31 cellular contexts compared by ENCODE assay signal in genomic region chr2:141068053-141068682, GRCh38.
"Had no signal": no experiment of that assay in that cellular context is flagged by ENCODE, and none has a peak within 500 bp of the region (broad histone marks: within the 10 kb centered on the region; RNA-seq: fewer than 3 reads in every experiment).

No MANE protein-coding gene starts in this region.

- H3K36me3 ChIP-seq: gastroesophageal sphincter, pancreas, prostate gland, stomach, suprapubic skin, tibial nerve had no signal

- H3K9me3 ChIP-seq: gastroesophageal sphincter, pancreas, prostate gland, stomach, suprapubic skin, tibial nerve had no signal

- DNase-seq: activated CD4-positive, alpha-beta memory T cell treated with anti-CD3 and anti-CD28 coated beads for 36 hours; activated CD4-positive, alpha-beta T cell treated with anti-CD3 and anti-CD28 coated beads, Interleukin-2, amount 10 ng/mL, durations not matched to agents 24 days and 14 days; activated CD4-positive, CD25-positive, alpha-beta regulatory T cell treated with anti-CD3 and anti-CD28 coated beads, Interleukin-2, amount 50 U/mL, for 72 hours; activated CD8-positive, alpha-beta memory T cell treated with anti-CD3 and anti-CD28 coated beads, Interleukin-2, amount 50 U/mL, for 48 hours; activated gamma-delta T cell treated with Interleukin-2 at 50 U/mL for 16 hours; activated naive CD8-positive, alpha-beta T cell treated with anti-CD3 and anti-CD28 coated beads, Interleukin-2, amount 50 U/mL, for 24 hours; activated T-cell treated with anti-CD3 and anti-CD28 coated beads, Interleukin-2, amount 50 U/mL, for 24 hours; caudate nucleus; cortex of kidney; effector memory CD8-positive, alpha-beta T cell; hippocampal formation; immature natural killer cell; kidney; midbrain; naive thymus-derived CD4-positive, alpha-beta T cell; nucleus accumbens; retina; stimulated activated CD4-positive, alpha-beta T cell treated with anti-CD3 and anti-CD28 coated beads, Interleukin-1b, Interleukin-23, amount 100 ng/mL, for 48 hours; stimulated activated CD4-positive, alpha-beta T cell treated with anti-CD3 and anti-CD28 coated beads, Interleukin-4, amount 100 ng/mL, for 4 hours; stimulated activated CD8-positive, alpha-beta memory T cell treated with anti-CD3 and anti-CD28 coated beads, Interleukin-4, amount 100 ng/mL, for 48 hours; stimulated activated naive B cell treated with anti-CD40 and anti-IgM and Interleukin-4, amounts not matched to agents 10 μg/mL and 1 μg/mL and 100 μg/mL, for 72 hours; stomach had no signal

- H3K4me3 ChIP-seq: gastroesophageal sphincter, pancreas, prostate gland, smooth muscle cell, stomach, suprapubic skin, tibial nerve had no signal

- H3K4me2 ChIP-seq: smooth muscle cell had no signal

- H3K9me3 Mint-ChIP-seq: activated CD4-positive, alpha-beta T cell treated with anti-CD3 and anti-CD28 coated beads, Interleukin-2, amount 10 ng/mL, durations not matched to agents 24 days and 14 days; activated T-cell treated with anti-CD3 and anti-CD28 coated beads, Interleukin-2, amount 50 U/mL, for 24 hours; stimulated activated naive B cell treated with anti-CD40 and anti-IgM and Interleukin-4, amounts not matched to agents 10 μg/mL and 1 μg/mL and 100 μg/mL, for 72 hours had no signal

- H3K27ac Mint-ChIP-seq: activated CD4-positive, alpha-beta memory T cell treated with anti-CD3 and anti-CD28 coated beads for 36 hours; activated CD4-positive, alpha-beta T cell treated with anti-CD3 and anti-CD28 coated beads, Interleukin-2, amount 10 ng/mL, durations not matched to agents 24 days and 14 days; activated naive CD4-positive, alpha-beta T cell treated with anti-CD3 and anti-CD28 coated beads, Interleukin-2, amount 50 U/mL, for 24 hours; activated naive CD8-positive, alpha-beta T cell treated with anti-CD3 and anti-CD28 coated beads, Interleukin-2, amount 50 U/mL, for 24 hours; activated T-cell treated with anti-CD3 and anti-CD28 coated beads, Interleukin-2, amount 50 U/mL, for 24 hours; activated T-helper 17 cell treated with anti-CD3 and anti-CD28 coated beads, Interleukin-2, amount 50 U/mL, for 72 hours; effector memory CD8-positive, alpha-beta T cell; immature natural killer cell; naive thymus-derived CD4-positive, alpha-beta T cell; stimulated activated naive B cell treated with anti-CD40 and anti-IgM and Interleukin-4, amounts not matched to agents 10 μg/mL and 1 μg/mL and 100 μg/mL, for 72 hours; T-helper 2 cell treated with Interferon-gamma antibody and Interleukin-4, amounts not matched to agents 5 μg/mL and 100 μg/mL, for 36 hours had no signal

- H3K4me1 ChIP-seq: gastroesophageal sphincter, pancreas, prostate gland, stomach, suprapubic skin, tibial nerve had no signal

- ATAC-seq: activated naive CD8-positive, alpha-beta T cell treated with anti-CD3 and anti-CD28 coated beads, Interleukin-2, amount 50 U/mL, for 24 hours; activated T-helper 17 cell treated with anti-CD3 and anti-CD28 coated beads, Interleukin-2, amount 50 U/mL, for 72 hours; effector memory CD8-positive, alpha-beta T cell; gastroesophageal sphincter; naive thymus-derived CD4-positive, alpha-beta T cell; stimulated activated naive B cell treated with anti-CD40 and anti-IgM and Interleukin-4, amounts not matched to agents 10 μg/mL and 1 μg/mL and 100 μg/mL, for 72 hours had no signal

- H3K4me1 Mint-ChIP-seq: activated CD4-positive, alpha-beta T cell treated with anti-CD3 and anti-CD28 coated beads, Interleukin-2, amount 10 ng/mL, durations not matched to agents 24 days and 14 days; activated naive CD4-positive, alpha-beta T cell treated with anti-CD3 and anti-CD28 coated beads, Interleukin-2, amount 50 U/mL, for 24 hours; activated naive CD8-positive, alpha-beta T cell treated with anti-CD3 and anti-CD28 coated beads, Interleukin-2, amount 50 U/mL, for 24 hours; activated T-helper 17 cell treated with anti-CD3 and anti-CD28 coated beads, Interleukin-2, amount 50 U/mL, for 72 hours; immature natural killer cell; naive thymus-derived CD4-positive, alpha-beta T cell; stimulated activated naive B cell treated with anti-CD40 and anti-IgM and Interleukin-4, amounts not matched to agents 10 μg/mL and 1 μg/mL and 100 μg/mL, for 72 hours had no signal

- H3K27me3 Mint-ChIP-seq: activated CD4-positive, alpha-beta memory T cell treated with anti-CD3 and anti-CD28 coated beads for 36 hours; activated CD4-positive, alpha-beta T cell treated with anti-CD3 and anti-CD28 coated beads, Interleukin-2, amount 10 ng/mL, durations not matched to agents 24 days and 14 days; activated naive CD4-positive, alpha-beta T cell treated with anti-CD3 and anti-CD28 coated beads, Interleukin-2, amount 50 U/mL, for 24 hours; activated naive CD8-positive, alpha-beta T cell treated with anti-CD3 and anti-CD28 coated beads, Interleukin-2, amount 50 U/mL, for 24 hours; activated T-cell treated with anti-CD3 and anti-CD28 coated beads, Interleukin-2, amount 50 U/mL, for 24 hours; activated T-helper 17 cell treated with anti-CD3 and anti-CD28 coated beads, Interleukin-2, amount 50 U/mL, for 72 hours; effector memory CD8-positive, alpha-beta T cell; naive thymus-derived CD4-positive, alpha-beta T cell; stimulated activated naive B cell treated with anti-CD40 and anti-IgM and Interleukin-4, amounts not matched to agents 10 μg/mL and 1 μg/mL and 100 μg/mL, for 72 hours had no signal

- H3K27me3 ChIP-seq: gastroesophageal sphincter, pancreas, stomach, suprapubic skin, tibial nerve had no signal

- H3K4me3 Mint-ChIP-seq: activated CD4-positive, alpha-beta memory T cell treated with anti-CD3 and anti-CD28 coated beads for 36 hours; activated CD4-positive, alpha-beta T cell treated with anti-CD3 and anti-CD28 coated beads, Interleukin-2, amount 10 ng/mL, durations not matched to agents 24 days and 14 days; activated naive CD4-positive, alpha-beta T cell treated with anti-CD3 and anti-CD28 coated beads, Interleukin-2, amount 50 U/mL, for 24 hours; activated naive CD8-positive, alpha-beta T cell treated with anti-CD3 and anti-CD28 coated beads, Interleukin-2, amount 50 U/mL, for 24 hours; activated T-cell treated with anti-CD3 and anti-CD28 coated beads, Interleukin-2, amount 50 U/mL, for 24 hours; activated T-helper 17 cell treated with anti-CD3 and anti-CD28 coated beads, Interleukin-2, amount 50 U/mL, for 72 hours; effector memory CD8-positive, alpha-beta T cell; immature natural killer cell; naive thymus-derived CD4-positive, alpha-beta T cell; stimulated activated naive B cell treated with anti-CD40 and anti-IgM and Interleukin-4, amounts not matched to agents 10 μg/mL and 1 μg/mL and 100 μg/mL, for 72 hours; T-helper 2 cell treated with Interferon-gamma antibody and Interleukin-4, amounts not matched to agents 5 μg/mL and 100 μg/mL, for 36 hours had no signal

- H3K27ac ChIP-seq: gastroesophageal sphincter, pancreas, prostate gland, stomach, suprapubic skin, tibial nerve had no signal

- H3K36me3 Mint-ChIP-seq: activated CD4-positive, alpha-beta memory T cell treated with anti-CD3 and anti-CD28 coated beads for 36 hours; activated naive CD4-positive, alpha-beta T cell treated with anti-CD3 and anti-CD28 coated beads, Interleukin-2, amount 50 U/mL, for 24 hours; immature natural killer cell; naive thymus-derived CD4-positive, alpha-beta T cell; stimulated activated naive B cell treated with anti-CD40 and anti-IgM and Interleukin-4, amounts not matched to agents 10 μg/mL and 1 μg/mL and 100 μg/mL, for 72 hours had no signal
